13 cellular contexts compared by ENCODE assay signal in the genomic region with DNA sequence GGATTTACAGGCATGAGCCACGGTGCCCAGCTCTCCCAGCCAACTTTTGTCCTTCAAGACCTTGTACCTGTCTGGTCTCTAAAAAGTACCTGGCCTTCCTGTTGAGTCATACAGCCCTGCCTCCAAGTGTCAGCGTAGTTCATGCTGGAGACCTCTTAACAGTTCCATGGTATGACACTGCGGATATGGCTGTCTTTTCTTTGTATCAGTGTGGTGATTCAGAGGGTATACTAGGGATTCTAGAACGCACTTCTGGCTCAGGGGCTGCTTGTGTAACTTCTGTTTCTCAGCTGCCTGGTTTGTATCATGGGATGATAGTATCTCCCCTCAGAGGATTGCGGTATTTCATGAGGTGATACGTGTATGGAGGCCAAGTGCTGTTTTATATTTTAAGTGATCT. TPM values are rescaled to one million over a fixed set of nuclear protein-coding genes. Genes with fewer than 3 reads are reported as not detected.
A peak's percentile ranks its signal among the peaks of the same experiment; 100 is the strongest.
DNase-seq lines count a peak whose midpoint lies in the region; ATAC-seq, FAIRE-seq and TF ChIP-seq lines count a peak whose summit lies in the region.
"Had no signal": no experiment of that assay in that cellular context is flagged by ENCODE, and none has a peak within 500 bp of the region (broad histone marks: within the 10 kb centered on the region; RNA-seq: fewer than 3 reads in every experiment).

No MANE protein-coding gene starts in this region.

- no peak for TF ChIP-seq RAD21 in GM12878 (IDR thresholded peaks at IDR 0.05; ENCODE audit: insufficient read depth, low read depth, low read length)

- 77% methylated on average over 6 of the region's 6 CpGs for WGBS in GM12878 (ENCODE audit: insufficient coverage, insufficient replicate concordance, low lambda C conversion rate, missing lambda C conversion rate)

- H3K4me3 ChIP-seq in CD8-positive, alpha-beta T cell (ENCODE audit: low read depth, low read length): no peak overlapping the region
- H3K4me3 ChIP-seq in GM12878 (no peak overlapping the region), mucosa of descending colon (no peak overlapping the region)

- in situ Hi-C loops in GM12878 (cut with MboI): loop anchor here (5.0 kb wide), 1 partner anchor 101 kb away; no protein-coding TSS in a partner anchor

- no peak overlapping the region for H3K27ac Mint-ChIP-seq in CD8-positive, alpha-beta T cell
- H3K27ac Mint-ChIP-seq in IgD-negative memory B cell (no peak overlapping the region), naive B cell (peak overlapping the region in 4 of 6 donors; percentile 76 to 94 (median 87))

- CTCF ChIA-PET in CD8-positive, alpha-beta T cell (lab: Charles Lee): interaction anchor here (1.4 kb wide), 1 partner anchor 94 kb away, joined by 4 read pairs; no protein-coding TSS in a partner anchor
- CTCF ChIA-PET in GM12878 (lab: Yijun Ruan, JAX): interaction anchor here (0.8 to 1.7 kb wide), 3 partner anchors 24 to 96 kb away, joined by 3 to 5 read pairs (median 3); no protein-coding TSS in a partner anchor

- FAIRE-seq in GM12878 (lab: Jason Lieb, UNC): no peak
- FAIRE-seq: TTC549 had no signal

- no peaks in the 10 kb centered on the region for H3K27me3 ChIP-seq in CD8-positive, alpha-beta T cell (ENCODE audit: insufficient read depth, low read length)
- H3K27me3 ChIP-seq in GM12878 (replicated peaks in 1 of 2; ENCODE audit: control insufficient read depth in 2 of 2, insufficient read depth in 2 of 2, low read length in 1 of 2): no peaks in the 10 kb centered on the region

- SMC1A ChIA-PET in GM12878 (lab: Charles Lee; ENCODE audit: uncharacterized antibody, unreplicated experiment): interaction anchor here (0.6 to 1.6 kb wide), 3 partner anchors 84 to 410 kb away, joined by 3 to 6 read pairs (median 5); no protein-coding TSS in a partner anchor

- intact Hi-C loops in CD8-positive, alpha-beta T cell (cut with DNase I, micrococcal nuclease): loop anchor here (2.0 kb wide), 4 partner anchors 69 to 241 kb away; a partner anchor contains a TSS
- intact Hi-C loops in GM12878 (cut with micrococcal nuclease; ENCODE audit: unreplicated experiment) (loop anchor here (2.0 kb wide), 1 partner anchor 89 kb away; a partner anchor contains a TSS), mucosa of descending colon (cut with DNase I, micrococcal nuclease) (loop anchor here (10.0 kb wide), 1 partner anchor 91 kb away; a partner anchor contains a TSS)

- no peaks in the 10 kb centered on the region for H4K20me1 ChIP-seq in GM12878 (ENCODE audit: control insufficient read depth, insufficient read depth)

- peak overlapping the region; percentile 94 for H3K4me3 Mint-ChIP-seq in CD8-positive, alpha-beta T cell
- H3K4me3 Mint-ChIP-seq in IgD-negative memory B cell (peak overlapping the region in 3 of 4 donors; percentile 33 to 95 (median 85)), naive B cell (peak overlapping the region; percentile 79 to 94 (median 92))

- no peak for DNase-seq in CD8-positive, alpha-beta T cell
- no peak for DNase-seq in GM12878 (ENCODE audit: low read depth, low spot score)
- DNase-seq in naive B cell: no peak
- DNase-seq in nucleus accumbens (lab: John Stamatoyannopoulos, UW): no peak
- DNase-seq in mucosa of descending colon: no peak
- DNase-seq in SK-N-DZ (ENCODE audit: low spot score): no peak
- DNase-seq: anterior cingulate cortex; GDM1; NCI-H446; stimulated activated naive CD4-positive, alpha-beta T cell treated with Interleukin-2 at 50 U/mL for 16 hours had no signal

- no peak overlapping the region for H3K9ac ChIP-seq in GM12878 (ENCODE audit: control insufficient read depth, insufficient read depth, low read length)

- no peaks in the 10 kb centered on the region for H3K27me3 Mint-ChIP-seq in CD8-positive, alpha-beta T cell (ENCODE audit: low read depth)
- H3K27me3 Mint-ChIP-seq in IgD-negative memory B cell (no peaks in the 10 kb centered on the region), naive B cell (no peaks in the 10 kb centered on the region)

- H3K4me2 ChIP-seq in GM12878 (ENCODE audit: control insufficient read depth, insufficient read depth): peak overlapping the region; percentile 91

- no peak overlapping the region for H3K27ac ChIP-seq in CD8-positive, alpha-beta T cell (ENCODE audit: low read depth, low read length)
- no peak overlapping the region for H3K27ac ChIP-seq in GM12878 (ENCODE audit: control insufficient read depth, insufficient read depth)

- peaks cover 42% of the 10 kb centered on the region for H3K4me1 Mint-ChIP-seq in CD8-positive, alpha-beta T cell (ENCODE audit: low read depth)
- H3K4me1 Mint-ChIP-seq in IgD-negative memory B cell (peaks cover 31 to 44% (median 36%) of the 10 kb centered on the region in 3 donors), naive B cell (peaks cover 27 to 41% (median 37%) of the 10 kb centered on the region in 3 donors)

- peaks cover 46% of the 10 kb centered on the region for H3K79me2 ChIP-seq in GM12878 (ENCODE audit: control insufficient read depth, insufficient read depth, low read length)

- ATAC-seq in CD8-positive, alpha-beta T cell: no peak
- ATAC-seq in GM12878 (no peak), naive B cell (ENCODE audit: low read depth in 2 of 2) (no peak), GM21529 (IDR thresholded peaks at IDR 0.05; ENCODE audit: unreplicated experiment) (no peak), mucosa of descending colon (no peak)

- no peaks in the 10 kb centered on the region for H3K36me3 ChIP-seq in CD8-positive, alpha-beta T cell (ENCODE audit: insufficient read depth, low read length)
- H3K36me3 ChIP-seq in GM12878 (ENCODE audit: control insufficient read depth in 2 of 2, insufficient read depth in 2 of 2, low read length in 1 of 2): no peaks in the 10 kb centered on the region; a peak in 1 of 4 replicates
- H3K36me3 ChIP-seq in mucosa of descending colon (ENCODE audit: low read depth): no peaks in the 10 kb centered on the region

- RAD21 ChIA-PET in GM12878 (lab: Charles Lee; ENCODE audit: unreplicated experiment): no interaction called here

- TF ChIP-seq EP300 in GM12878 (IDR thresholded peaks at IDR 0.05; ENCODE audit: borderline replicate concordance in 1 of 2, control insufficient read depth in 1 of 2, low read depth in 2 of 2, low read length in 2 of 2): no peak

- H3K9me3 Mint-ChIP-seq in CD8-positive, alpha-beta T cell: no peaks in the 10 kb centered on the region
- no peaks in the 10 kb centered on the region for H3K9me3 Mint-ChIP-seq in IgD-negative memory B cell
- no peaks in the 10 kb centered on the region for H3K9me3 Mint-ChIP-seq in naive B cell

- POLR2A ChIA-PET in CD8-positive, alpha-beta T cell (lab: Charles Lee): interaction anchor here (0.8 kb wide), 1 partner anchor 71 kb away, joined by 3 read pairs; no protein-coding TSS in a partner anchor
- POLR2A ChIA-PET in GM12878 (lab: Charles Lee): no interaction called here

- no peak for TF ChIP-seq POLR2A in GM12878 (IDR thresholded peaks at IDR 0.05; ENCODE audit: low read depth, low read length)

- H2AFZ ChIP-seq in GM12878 (ENCODE audit: control insufficient read depth, low read depth, low read length): no peak overlapping the region

- peaks cover 34% of the 10 kb centered on the region for H3K4me1 ChIP-seq in CD8-positive, alpha-beta T cell (ENCODE audit: insufficient read depth, low read length)
- H3K4me1 ChIP-seq in GM12878 (ENCODE audit: control insufficient read depth, insufficient read depth, low read length) (peaks cover 9% of the 10 kb centered on the region; the same call in 1 of the 2 replicates), mucosa of descending colon (ENCODE audit: low read depth) (peaks cover 26% of the 10 kb centered on the region)

- H3K36me3 Mint-ChIP-seq in CD8-positive, alpha-beta T cell: peaks cover 14% of the 10 kb centered on the region
- H3K36me3 Mint-ChIP-seq in IgD-negative memory B cell: peaks cover 3% of the 10 kb centered on the region
- no peaks in the 10 kb centered on the region for H3K36me3 Mint-ChIP-seq in naive B cell

- H3K9me3 ChIP-seq in CD8-positive, alpha-beta T cell (ENCODE audit: low read length): no peaks in the 10 kb centered on the region
- no peaks in the 10 kb centered on the region for H3K9me3 ChIP-seq in GM12878 (replicated peaks; ENCODE audit: control insufficient read depth, insufficient read depth, low read length)
- no peaks in the 10 kb centered on the region for H3K9me3 ChIP-seq in mucosa of descending colon

- TF ChIP-seq CTCF in CD8-positive, alpha-beta T cell (IDR thresholded peaks at IDR 0.05): no peak
- no peak for TF ChIP-seq CTCF in GM12878 (IDR thresholded peaks at IDR 0.05 in 2 of 3, conservative IDR thresholded peaks at IDR 0.05 in 1 of 3; ENCODE audit: control insufficient read depth in 2 of 3, extremely low read depth in 1 of 3, insufficient read depth in 1 of 3, low read depth in 3 of 3, low read length in 3 of 3)
- TF ChIP-seq CTCF in mucosa of descending colon (IDR thresholded peaks at IDR 0.05): no peak

- no TSS peak for BruUV-seq in GM12878 (replicated peaks; lab: Mats Ljungman, UMichigan)

RNA-seq across cellular contexts. Expression of a gene that starts 2.0 kb away (rescaled TPM):
- 10 to 100 TPM; 23.4 to 26.2 TPM for total RNA-seq in CD8-positive, alpha-beta T cell
- polyA plus RNA-seq in IgD-negative memory B cell (44.2 TPM), GM12878 (2011; rRNA removed) (19.8 and 38.5 TPM in 2 replicates), GM12878 (2014; fragmentation: Illumina TruSeq; extraction: Trizol) (13.9 and 21.1 TPM in 2 replicates), GM12878 (2014; fragmentation: Nextera tagmentation; extraction: Ambion mirVana) (10 to 100 TPM; 16.3 to 18.4 TPM), GM12878 (2014; rRNA removed) (33.4 and 37.3 TPM in 2 replicates), GM12878 (2016; fragmentation: Nextera tagmentation; extraction: Ambion mirVana) (10 to 100 TPM; 54.0 to 63.4 TPM), naive B cell (ENCODE audit: low read depth in 6 of 6) (10 to 100 TPM; 39.7 to 54.3 (median 42.7) TPM)
- total RNA-seq in GM12878 (2013; cell fraction: nucleolus; rRNA removed): 18.0 and 20.0 TPM in 2 replicates
- total RNA-seq in GM12878 (2014; rRNA removed) (26.8 and 30.3 TPM in 2 replicates), GM12878 (2014; rRNA removed; fragmentation: Illumina TruSeq; extraction: Trizol) (13.1 and 14.4 TPM in 2 replicates), GM12878 (2021) (24.0 and 24.4 TPM in 2 replicates), mucosa of descending colon (10 to 100 TPM; 25.7 to 34.4 (median 27.1) TPM)
- polyA plus RNA-seq in GM12878 (2011; ENCODE audit: low read depth): 8.6 TPM
- 58.4 and 64.1 TPM in 2 replicates for polyA plus RNA-seq in GM12878 (2011; cell fraction: cytosol; rRNA removed)
- 29.9 and 35.1 TPM in 2 replicates for polyA plus RNA-seq in GM12878 (2011; cell fraction: nucleus; rRNA removed)
- polyA plus RNA-seq in GM12878 (2012): 14.9 and 17.5 TPM in 2 replicates
- 28.2 and 39.0 TPM in 2 replicates for polyA minus RNA-seq in GM12878 (2011; rRNA and poly(A)+ RNA removed)
- 14.9 and 16.2 TPM in 2 replicates for polyA minus RNA-seq in GM12878 (2011; cell fraction: cytosol; rRNA and poly(A)+ RNA removed)
- 13.3 and 21.9 TPM in 2 replicates for polyA minus RNA-seq in GM12878 (2011; cell fraction: nucleus; rRNA and poly(A)+ RNA removed)
- 23.7 and 26.7 TPM in 2 replicates for polyA plus RNA-seq in SK-N-DZ (2014; cell fraction: cytosol; rRNA removed)
- polyA plus RNA-seq in SK-N-DZ (2014; cell fraction: nucleus; rRNA removed): 11.8 and 12.8 TPM in 2 replicates

RNA-seq across cellular contexts. Expression of a gene that starts 37.3 kb away (rescaled TPM):
- total RNA-seq in CD8-positive, alpha-beta T cell: 1 to 10 TPM; 6.3 to 6.6 TPM
- polyA plus RNA-seq in IgD-negative memory B cell (0.45 TPM), GM12878 (2011; rRNA removed) (0.19 and 0.33 TPM in 2 replicates), GM12878 (2014; fragmentation: Illumina TruSeq; extraction: Trizol) (0.08 and 0.21 TPM in 2 replicates), GM12878 (2014; fragmentation: Nextera tagmentation; extraction: Ambion mirVana) (under 1 TPM; 0.02 TPM), GM12878 (2014; rRNA removed) (0.31 and 0.47 TPM in 2 replicates), GM12878 (2016; fragmentation: Nextera tagmentation; extraction: Ambion mirVana) (under 1 TPM; 0.13 TPM), naive B cell (ENCODE audit: low read depth in 6 of 6) (1 to 10 TPM in 3 of 6 donors, under 1 TPM in 2, not detected in 1; 0.52 to 2.2 (median 1.2) TPM)
- total RNA-seq in GM12878 (2013; cell fraction: nucleolus; rRNA removed): 0.23 and 0.37 TPM in 2 replicates
- total RNA-seq in GM12878 (2014; rRNA removed) (0.05 and 0.17 TPM in 2 replicates), GM12878 (2014; rRNA removed; fragmentation: Illumina TruSeq; extraction: Trizol) (0.05 and 0.09 TPM in 2 replicates), GM12878 (2021) (0.33 and 0.35 TPM in 2 replicates), mucosa of descending colon (10 to 100 TPM in 1 of 3 donors, 1 to 10 TPM in 2; 3.9 to 11.1 (median 7.2) TPM)
- polyA plus RNA-seq in GM12878 (2011; ENCODE audit: low read depth): 0.21 TPM
- polyA plus RNA-seq in GM12878 (2011; cell fraction: cytosol; rRNA removed): 0.37 and 0.42 TPM in 2 replicates
- polyA plus RNA-seq in GM12878 (2011; cell fraction: nucleus; rRNA removed): 0.42 and 0.55 TPM in 2 replicates
- polyA plus RNA-seq in GM12878 (2012): 0.52 and 0.62 TPM in 2 replicates
- polyA minus RNA-seq in GM12878 (2011; rRNA and poly(A)+ RNA removed): 0.07 and 0.36 TPM in 2 replicates
- 0.40 TPM in 1 of 2 replicates, not detected in the other for polyA minus RNA-seq in GM12878 (2011; cell fraction: cytosol; rRNA and poly(A)+ RNA removed)
- 0.19 and 0.36 TPM in 2 replicates for polyA minus RNA-seq in GM12878 (2011; cell fraction: nucleus; rRNA and poly(A)+ RNA removed)
- 4.1 and 4.2 TPM in 2 replicates for polyA plus RNA-seq in SK-N-DZ (2014; cell fraction: cytosol; rRNA removed)
- polyA plus RNA-seq in SK-N-DZ (2014; cell fraction: nucleus; rRNA removed): 2.5 and 5.0 TPM in 2 replicates

Comparison
In these comparisons a context has a peak if more than half of its experiments do, and no peak if none do; other contexts are left out.
1. H3K27ac Mint-ChIP-seq: peak in naive B cell (4 of 6); none in CD8-positive, alpha-beta T cell (single experiment) and IgD-negative memory B cell (0 of 3).
2. Peak in every context shown above with its lines, with median percentiles within 50 percentile points of each other: H3K4me3 Mint-ChIP-seq.